13 cellular contexts compared by ENCODE assay signal in genomic region chr11:102446606-102447005, GRCh38. TPM values are rescaled to one million over a fixed set of nuclear protein-coding genes. Genes with fewer than 3 reads are reported as not detected.
DNase-seq lines count a peak whose midpoint lies in the region; FAIRE-seq and TF ChIP-seq lines count a peak whose summit lies in the region.
"Had no signal": no experiment of that assay in that cellular context is flagged by ENCODE, and none has a peak within 500 bp of the region (broad histone marks: within the 10 kb centered on the region; RNA-seq: fewer than 3 reads in every experiment).

No MANE protein-coding gene starts in this region.

- H3K9me3 Mint-ChIP-seq in T-helper 1 cell treated with Interleukin-12 subunit alpha and Interleukin-12 subunit beta and Interleukin-4 antibody, amounts not matched to agents 30 μg/mL and 1 μg/mL, for 36 hours: peaks cover 4% of the 10 kb centered on the region

- H3K4me3 Mint-ChIP-seq in T-helper 1 cell treated with Interleukin-12 subunit alpha and Interleukin-12 subunit beta and Interleukin-4 antibody, amounts not matched to agents 30 μg/mL and 1 μg/mL, for 36 hours: peak overlapping the region; percentile 96
- H3K4me3 Mint-ChIP-seq: endodermal cell had no signal

- peaks cover 76% of the 10 kb centered on the region for H3K36me3 Mint-ChIP-seq in T-helper 1 cell treated with Interleukin-12 subunit alpha and Interleukin-12 subunit beta and Interleukin-4 antibody, amounts not matched to agents 30 μg/mL and 1 μg/mL, for 36 hours (ENCODE audit: low read depth)

- H3K27ac ChIP-seq in neutrophil: peak overlapping the region; percentile 94
- H3K27ac ChIP-seq: 22Rv1, skin epidermis had no signal

- no peaks in the 10 kb centered on the region for H3K27me3 ChIP-seq in neutrophil
- H3K27me3 ChIP-seq: left lung had no signal

- FAIRE-seq in RCC 7860 (lab: Jason Lieb, UNC): peak; percentile 83

- DNase-seq in T-helper 1 cell (no peak), RCC 7860 (ENCODE audit: low spot score) (peak; percentile 81), dermis blood vessel endothelial cell (peak; percentile 83), hypothalamus (lab: John Stamatoyannopoulos, UW) (no peak), mucosa of gallbladder (ENCODE audit: low spot score) (no peak)
- no peak for DNase-seq in NK-92 treated with Interleukin-12 subunit alpha and Interleukin-12 subunit beta, amount 100 ng/mL, for 24 hours (lab: John Stamatoyannopoulos, UW)
- DNase-seq: endodermal cell, left lung, NCI-H345 had no signal

- no peak overlapping the region for H3K27ac Mint-ChIP-seq in T-helper 1 cell treated with Interleukin-12 subunit alpha and Interleukin-12 subunit beta and Interleukin-4 antibody, amounts not matched to agents 30 μg/mL and 1 μg/mL, for 36 hours
- H3K27ac Mint-ChIP-seq: endodermal cell had no signal

- H3K4me1 Mint-ChIP-seq in T-helper 1 cell treated with Interleukin-12 subunit alpha and Interleukin-12 subunit beta and Interleukin-4 antibody, amounts not matched to agents 30 μg/mL and 1 μg/mL, for 36 hours (ENCODE audit: low read depth): peaks cover 77% of the 10 kb centered on the region

- no peak for TF ChIP-seq CTCF in neutrophil (IDR thresholded peaks at IDR 0.05)

- H3K4me1 ChIP-seq in neutrophil (ENCODE audit: control insufficient read depth in 1 of 2, insufficient read depth in 1 of 2, low read depth in 1 of 2, low read length in 1 of 2): peaks cover 54 to 57% of the 10 kb centered on the region in 2 experiments

- H3K36me3 ChIP-seq in neutrophil: no peaks in the 10 kb centered on the region

- H3K9me3 ChIP-seq in neutrophil: no peaks in the 10 kb centered on the region
- H3K9me3 ChIP-seq: left lung had no signal

- H3K27me3 Mint-ChIP-seq in T-helper 1 cell treated with Interleukin-12 subunit alpha and Interleukin-12 subunit beta and Interleukin-4 antibody, amounts not matched to agents 30 μg/mL and 1 μg/mL, for 36 hours (ENCODE audit: low read depth): no peaks in the 10 kb centered on the region

- H3K4me3 ChIP-seq in neutrophil (ENCODE audit: low read depth in 1 of 2, low read length in 1 of 2): no peak overlapping the region
- H3K4me3 ChIP-seq: left lung, skin epidermis had no signal

RNA-seq across cellular contexts. Expression of gene TMEM123, which starts 6.0 kb away (rescaled TPM):
- total RNA-seq in dermis blood vessel endothelial cell (195 and 245 TPM in 2 replicates), mucosa of gallbladder (135 TPM)

Comparison
In these comparisons a context has a peak if more than half of its experiments do, and no peak if none do; other contexts are left out.
1. DNase-seq: peak in RCC 7860 (single experiment) and dermis blood vessel endothelial cell (single experiment); none in T-helper 1 cell (0 of 5), NK-92 treated with Interleukin-12 subunit alpha and Interleukin-12 subunit beta, amount 100 ng/mL, for 24 hours (single experiment), hypothalamus (0 of 51) and mucosa of gallbladder (single experiment).